1 cellular context compared by ENCODE assay signal in genomic region chr6:32154514-32155161, GRCh38.
TF ChIP-seq lines count a peak whose summit lies in the region.

No MANE protein-coding gene starts in this region.

TF ChIP-seq in WTC11, 78 proteins besides CTCF, POLR2A, EP300 and RAD21 (continued from another document):
- TF ChIP-seq HMGXB4 (CRISPR knock-in tag; IDR thresholded peaks at IDR 0.05) = peak; percentile 66; the same call in 1 of the 2 replicates
- 0 out of 2 replicates have a peak, but pooled peaks have one; percentile 40 for TF ChIP-seq NFE2L1 (CRISPR knock-in tag; IDR thresholded peaks at IDR 0.05)
